ENCODE assay signal across 19 cellular contexts in genomic region chr3:37480003-37480402, GRCh38. TPM values are rescaled to one million over a fixed set of nuclear protein-coding genes. Genes with fewer than 3 reads are reported as not detected.
"Had no signal": no experiment of that assay in that cellular context is flagged by ENCODE, and none has a peak within 500 bp of the region (broad histone marks: within the 10 kb centered on the region; RNA-seq: fewer than 3 reads in every experiment).

No MANE protein-coding gene starts in this region.

- H3K4me1 Mint-ChIP-seq: activated B cell treated with CpG ODN at 0.5 μM for 24 hours; activated CD8-positive, alpha-beta memory T cell treated with anti-CD3 and anti-CD28 coated beads, Interleukin-2, amount 10 ng/mL, durations not matched to agents 7 days and 5 days; memory B cell; stimulated activated memory B cell treated with anti-CD40 and anti-IgM and Interleukin-4, amounts not matched to agents 10 μg/mL and 1 μg/mL and 100 μg/mL, for 72 hours had no signal

- H3K4me3 ChIP-seq: cardiac muscle cell, spleen, thoracic aorta, upper lobe of left lung had no signal

- H3K27ac ChIP-seq: cardiac muscle cell, parathyroid adenoma, spleen, thoracic aorta, upper lobe of left lung had no signal

- H3K27me3 ChIP-seq: cardiac muscle cell, spleen, upper lobe of left lung had no signal

- H3K9ac ChIP-seq: parathyroid adenoma had no signal

- FAIRE-seq: colon, frontal cortex, TTC549 had no signal

- DNase-seq: activated B cell treated with CpG ODN at 0.5 μM for 24 hours; activated CD4-positive, alpha-beta memory T cell treated with anti-CD3 and anti-CD28 coated beads for 36 hours; activated CD4-positive, alpha-beta T cell treated with anti-CD3 and anti-CD28 coated beads for 4 hours; activated CD8-positive, alpha-beta memory T cell treated with anti-CD3 and anti-CD28 coated beads, Interleukin-2, amount 10 ng/mL, durations not matched to agents 7 days and 5 days; amniotic stem cell; naive thymus-derived CD4-positive, alpha-beta T cell; spleen; stimulated activated CD4-positive, alpha-beta T cell treated with anti-CD3 and anti-CD28 coated beads, Interleukin-4, amount 100 ng/mL, for 4 hours; upper lobe of left lung had no signal

- H3K4me3 Mint-ChIP-seq: activated B cell treated with CpG ODN at 0.5 μM for 24 hours; activated CD4-positive, alpha-beta memory T cell treated with anti-CD3 and anti-CD28 coated beads for 36 hours; activated CD8-positive, alpha-beta memory T cell treated with anti-CD3 and anti-CD28 coated beads, Interleukin-2, amount 10 ng/mL, durations not matched to agents 7 days and 5 days; activated naive CD8-positive, alpha-beta T cell; memory B cell; naive thymus-derived CD4-positive, alpha-beta T cell; stimulated activated memory B cell treated with anti-CD40 and anti-IgM and Interleukin-4, amounts not matched to agents 10 μg/mL and 1 μg/mL and 100 μg/mL, for 72 hours; T-helper 2 cell treated with Interferon-gamma antibody and Interleukin-4, amounts not matched to agents 5 μg/mL and 100 μg/mL, for 36 hours had no signal

- H3K27ac Mint-ChIP-seq: activated B cell treated with CpG ODN at 0.5 μM for 24 hours; activated CD4-positive, alpha-beta memory T cell treated with anti-CD3 and anti-CD28 coated beads for 36 hours; activated CD8-positive, alpha-beta memory T cell treated with anti-CD3 and anti-CD28 coated beads, Interleukin-2, amount 10 ng/mL, durations not matched to agents 7 days and 5 days; activated naive CD8-positive, alpha-beta T cell; memory B cell; naive thymus-derived CD4-positive, alpha-beta T cell; stimulated activated memory B cell treated with anti-CD40 and anti-IgM and Interleukin-4, amounts not matched to agents 10 μg/mL and 1 μg/mL and 100 μg/mL, for 72 hours; T-helper 2 cell treated with Interferon-gamma antibody and Interleukin-4, amounts not matched to agents 5 μg/mL and 100 μg/mL, for 36 hours had no signal

- H3K9me3 Mint-ChIP-seq: activated B cell treated with CpG ODN at 0.5 μM for 24 hours; activated CD4-positive, alpha-beta memory T cell treated with anti-CD3 and anti-CD28 coated beads for 36 hours; memory B cell; stimulated activated memory B cell treated with anti-CD40 and anti-IgM and Interleukin-4, amounts not matched to agents 10 μg/mL and 1 μg/mL and 100 μg/mL, for 72 hours; T-helper 2 cell treated with Interferon-gamma antibody and Interleukin-4, amounts not matched to agents 5 μg/mL and 100 μg/mL, for 36 hours had no signal

- H3K79me2 ChIP-seq: parathyroid adenoma had no signal

- H3K36me3 Mint-ChIP-seq: activated CD4-positive, alpha-beta memory T cell treated with anti-CD3 and anti-CD28 coated beads for 36 hours; activated CD8-positive, alpha-beta memory T cell treated with anti-CD3 and anti-CD28 coated beads, Interleukin-2, amount 10 ng/mL, durations not matched to agents 7 days and 5 days; activated naive CD8-positive, alpha-beta T cell; memory B cell; naive thymus-derived CD4-positive, alpha-beta T cell; stimulated activated memory B cell treated with anti-CD40 and anti-IgM and Interleukin-4, amounts not matched to agents 10 μg/mL and 1 μg/mL and 100 μg/mL, for 72 hours had no signal

- H3K36me3 ChIP-seq: cardiac muscle cell had no signal

- H3K4me1 ChIP-seq: parathyroid adenoma had no signal

- ATAC-seq: activated CD8-positive, alpha-beta memory T cell treated with anti-CD3 and anti-CD28 coated beads, Interleukin-2, amount 10 ng/mL, durations not matched to agents 7 days and 5 days; naive thymus-derived CD4-positive, alpha-beta T cell; stimulated activated memory B cell treated with anti-CD40 and anti-IgM and Interleukin-4, amounts not matched to agents 10 μg/mL and 1 μg/mL and 100 μg/mL, for 72 hours had no signal

- H3K27me3 Mint-ChIP-seq: activated naive CD8-positive, alpha-beta T cell had no signal

RNA-seq across cellular contexts. Expression of gene ITGA9, which starts 28.1 kb away (rescaled TPM):
- total RNA-seq: activated B cell treated with CpG ODN at 0.5 μM for 24 hours had no signal
